In genomic region chr11:75562048-75562835, GRCh38 we compare ENCODE assay signal across 1 cellular context.
TF ChIP-seq lines count a peak whose summit lies in the region.

Gene SERPINH1 (plus strand): TSS chr11:75562253. CDS start chr11:75566350, 4,097 bp downstream.

TF ChIP-seq in HepG2, 621 proteins besides CTCF, POLR2A, EP300 and RAD21 (continued from another document and continues in another):
- TF ChIP-seq ZNF430 (CRISPR knock-in tag; IDR thresholded peaks at IDR 0.05): peak; percentile 84; the same call in 1 of the 2 replicates
- no peak for TF ChIP-seq ZNF776 (CRISPR knock-in tag; IDR thresholded peaks at IDR 0.05)
- TF ChIP-seq ZNF629 (CRISPR knock-in tag; conservative IDR thresholded peaks at IDR 0.05): no peak
- no peak for TF ChIP-seq SIX1 (CRISPR knock-in tag; IDR thresholded peaks at IDR 0.05; ENCODE audit: borderline replicate concordance)
- TF ChIP-seq ZEB1 (IDR thresholded peaks at IDR 0.05; ENCODE audit: insufficient replicate concordance, low read depth): no peak
- 0 out of 2 replicates have a peak, but pooled peaks have one; percentile 69 for TF ChIP-seq ZNF343 (CRISPR knock-in tag; IDR thresholded peaks at IDR 0.05)
- TF ChIP-seq ZFX (CRISPR knock-in tag; IDR thresholded peaks at IDR 0.05; ENCODE audit: low read depth): peak; percentile 86
- TF ChIP-seq ATF7-NPFF (CRISPR knock-in tag; IDR thresholded peaks at IDR 0.05; ENCODE audit: low read depth): no peak; the same call in 1 of the 2 replicates
- TF ChIP-seq ZNF207 (IDR thresholded peaks at IDR 0.05; ENCODE audit: borderline replicate concordance): no peak
- no peak for TF ChIP-seq ZSCAN31 (CRISPR knock-in tag; IDR thresholded peaks at IDR 0.05; ENCODE audit: low read depth)
- TF ChIP-seq KDM5A (IDR thresholded peaks at IDR 0.05; ENCODE audit: borderline replicate concordance, low read length): no peak
- 0 out of 2 replicates have a peak, but pooled peaks have one; percentile 18 for TF ChIP-seq SIN3B (IDR thresholded peaks at IDR 0.05; ENCODE audit: low read length)
- TF ChIP-seq ZBTB40 (IDR thresholded peaks at IDR 0.05): no peak
- TF ChIP-seq ZBTB40 (CRISPR knock-in tag; IDR thresholded peaks at IDR 0.05): 0 out of 2 replicates have a peak, but pooled peaks have one; percentile 9
- no peak for TF ChIP-seq KDM6A (CRISPR knock-in tag; IDR thresholded peaks at IDR 0.05; ENCODE audit: low read depth)
- TF ChIP-seq ZNF790 (CRISPR knock-in tag; IDR thresholded peaks at IDR 0.05; ENCODE audit: borderline replicate concordance): no peak
- no peak for TF ChIP-seq HMG20B (CRISPR knock-in tag; conservative IDR thresholded peaks at IDR 0.05)
- no peak for TF ChIP-seq KDM1A (CRISPR knock-in tag; IDR thresholded peaks at IDR 0.05)
- no peak for TF ChIP-seq NONO (IDR thresholded peaks at IDR 0.05)
- TF ChIP-seq NONO (CRISPR knock-in tag; conservative IDR thresholded peaks at IDR 0.05): no peak
- TF ChIP-seq ISL2 (CRISPR knock-in tag; IDR thresholded peaks at IDR 0.05): no peak
- peak; percentile 63; the same call in 1 of the 2 replicates for TF ChIP-seq SRF (IDR thresholded peaks at IDR 0.05; ENCODE audit: low read depth, low read length)
- 0 out of 2 replicates have a peak, but pooled peaks have one; percentile 53 for TF ChIP-seq HES4 (CRISPR knock-in tag; IDR thresholded peaks at IDR 0.05; ENCODE audit: borderline replicate concordance)
- TF ChIP-seq ZBTB2 (CRISPR knock-in tag; IDR thresholded peaks at IDR 0.05; ENCODE audit: low read depth): no peak
- TF ChIP-seq EHMT2 (IDR thresholded peaks at IDR 0.05; ENCODE audit: borderline replicate concordance, low read depth, low read length): no peak
- TF ChIP-seq KAT2B (IDR thresholded peaks at IDR 0.05; ENCODE audit: borderline replicate concordance, low read depth, low read length): no peak
- peak; percentile 47; the same call in 1 of the 2 replicates for TF ChIP-seq SNAI1 (CRISPR knock-in tag; IDR thresholded peaks at IDR 0.05; ENCODE audit: borderline replicate concordance)
- no peak for TF ChIP-seq MBNL3 (CRISPR knock-in tag; conservative IDR thresholded peaks at IDR 0.05)
- no peak for TF ChIP-seq ZNF782 (CRISPR knock-in tag; IDR thresholded peaks at IDR 0.05; ENCODE audit: borderline replicate concordance)
- TF ChIP-seq ZNF780A (CRISPR knock-in tag; IDR thresholded peaks at IDR 0.05): no peak
- 0 out of 2 replicates have a peak, but pooled peaks have one; percentile 15 for TF ChIP-seq FOXO4 (CRISPR knock-in tag; conservative IDR thresholded peaks at IDR 0.05)
- TF ChIP-seq ZNF577 (CRISPR knock-in tag; IDR thresholded peaks at IDR 0.05; ENCODE audit: borderline replicate concordance, low read depth): no peak
- no peak for TF ChIP-seq CREBL2 (CRISPR knock-in tag; IDR thresholded peaks at IDR 0.05; ENCODE audit: borderline replicate concordance)
- TF ChIP-seq TBP (CRISPR knock-in tag; IDR thresholded peaks at IDR 0.05): no peak
- TF ChIP-seq KLF9 (CRISPR knock-in tag; IDR thresholded peaks at IDR 0.05; ENCODE audit: low read depth): no peak
- no peak for TF ChIP-seq ZNF318 (CRISPR knock-in tag; IDR thresholded peaks at IDR 0.05)
- no peak for TF ChIP-seq SKI (IDR thresholded peaks at IDR 0.05; ENCODE audit: partially characterized antibody)
- TF ChIP-seq ZNF772 (CRISPR knock-in tag; IDR thresholded peaks at IDR 0.05): no peak
- peak; percentile 44; the same call in 1 of the 2 replicates for TF ChIP-seq ZSCAN25 (CRISPR knock-in tag; IDR thresholded peaks at IDR 0.05)
- no peak; the same call in 1 of the 2 replicates for TF ChIP-seq ZNF574 (CRISPR knock-in tag; IDR thresholded peaks at IDR 0.05)
